Comparison of ENCODE assay signal across 23 cellular contexts in the genomic region with DNA sequence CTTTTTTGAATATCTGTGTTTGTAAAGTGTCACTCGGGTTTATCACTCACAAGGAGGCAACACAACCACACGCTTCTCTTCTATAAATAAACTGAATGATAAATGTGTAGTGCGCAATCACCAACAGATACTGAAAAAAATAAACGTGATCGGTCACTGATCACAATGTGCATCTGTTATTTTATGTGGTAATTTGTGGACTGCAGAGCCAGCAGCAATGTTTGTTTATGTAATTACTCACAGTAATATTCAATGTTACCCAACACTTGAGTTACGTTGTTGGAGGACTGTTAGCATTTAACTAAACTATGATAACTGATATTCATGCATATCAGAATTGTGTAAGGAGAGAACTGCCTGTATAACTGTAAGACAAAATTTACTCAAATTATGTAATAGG.
DNase-seq lines count a peak whose midpoint lies in the region; ATAC-seq and TF ChIP-seq lines count a peak whose summit lies in the region.
"Had no signal": no experiment of that assay in that cellular context is flagged by ENCODE, and none has a peak within 500 bp of the region (broad histone marks: within the 10 kb centered on the region; RNA-seq: fewer than 3 reads in every experiment).

No MANE protein-coding gene starts in this region.

- H3K36me3 ChIP-seq in breast epithelium: no peaks in the 10 kb centered on the region
- H3K36me3 ChIP-seq in fibroblast of lung (ENCODE audit: control insufficient read depth, insufficient read depth, low read length): no peaks in the 10 kb centered on the region
- H3K36me3 ChIP-seq: BLaER1 treated with 17β-estradiol and CSF1 and Interleukin-3, amounts not matched to agents 10 nM and 100 nM; gastrocnemius medialis had no signal

- no peak overlapping the region for H3K4me2 ChIP-seq in fibroblast of lung (ENCODE audit: extremely low read depth, insufficient read depth, low read length)
- H3K4me2 ChIP-seq: A549; BLaER1 treated with 17β-estradiol and CSF1 and Interleukin-3, amounts not matched to agents 10 nM and 100 nM had no signal

- H3K79me2 ChIP-seq in fibroblast of lung (ENCODE audit: control insufficient read depth, insufficient read depth, low read length): no peaks in the 10 kb centered on the region

- no peaks in the 10 kb centered on the region for H3K9me3 ChIP-seq in breast epithelium
- H3K9me3 ChIP-seq in fibroblast of lung (ENCODE audit: control insufficient read depth, insufficient read depth, low read depth, low read length): no peaks in the 10 kb centered on the region
- H3K9me3 ChIP-seq: A549; BLaER1 treated with 17β-estradiol and CSF1 and Interleukin-3, amounts not matched to agents 10 nM and 100 nM; gastrocnemius medialis had no signal

- CTCF ChIA-PET in MCF 10A (lab: Yijun Ruan, JAX): interaction anchor here (0.6 kb wide), 2 partner anchors 17 to 35 kb away, joined by 3 read pairs; no protein-coding TSS in a partner anchor

- H3K4me1 Mint-ChIP-seq in MCF 10A (ENCODE audit: insufficient read depth, unreplicated experiment) (no peaks in the 10 kb centered on the region), CD14-positive monocyte (no peaks in the 10 kb centered on the region)
- no peaks in the 10 kb centered on the region for H3K4me1 Mint-ChIP-seq in activated T-cell treated with anti-CD3 and anti-CD28 coated beads, Interleukin-2, amount 50 U/mL, for 4 hours (ENCODE audit: low read depth)
- H3K4me1 Mint-ChIP-seq: activated CD4-positive, alpha-beta T cell treated with anti-CD3 and anti-CD28 coated beads for 36 hours; activated naive CD8-positive, alpha-beta T cell treated with anti-CD3 and anti-CD28 coated beads for 36 hours; naive B cell had no signal

- BruUV-seq in MCF 10A (replicated peaks; lab: Mats Ljungman, UMichigan): no TSS peak

- TF ChIP-seq CTCF in MCF 10A (IDR thresholded peaks at IDR 0.05; ENCODE audit: unreplicated experiment) (no peak), breast epithelium (IDR thresholded peaks at IDR 0.05) (no peak), fibroblast of lung (conservative IDR thresholded peaks at IDR 0.05 in 1 of 2, IDR thresholded peaks at IDR 0.05 in 1 of 2; ENCODE audit: low read depth in 1 of 2, low read length in 2 of 2) (no peak), GM10266 (IDR thresholded peaks at IDR 0.05; ENCODE audit: control insufficient read depth, insufficient read depth, low read depth, missing control alignments) (no peak), CD14-positive monocyte (IDR thresholded peaks at IDR 0.05) (no peak)

- no peak for ATAC-seq in activated T-cell treated with anti-CD3 and anti-CD28 coated beads, Interleukin-2, amount 50 U/mL, for 4 hours
- ATAC-seq: A549; activated CD4-positive, alpha-beta T cell treated with anti-CD3 and anti-CD28 coated beads for 36 hours; gastrocnemius medialis; K562 had no signal

- DNase-seq in MCF 10A (ENCODE audit: unreplicated experiment) (peak; percentile 73), breast epithelium (ENCODE audit: low spot score in 2 of 2) (no peak), T1000 (lab: John Stamatoyannopoulos, UW) (peak; percentile 16), fibroblast of lung (ENCODE audit: low read depth in 2 of 2) (peak; percentile 25 to 95), GM10266 (ENCODE audit: extremely low spot score) (no peak), CD14-positive monocyte (ENCODE audit: low spot score) (no peak)
- DNase-seq in activated CD8-positive, alpha-beta memory T cell treated with anti-CD3 and anti-CD28 coated beads, Interleukin-2, amount 50 U/mL, for 48 hours: no peak
- no peak for DNase-seq in activated T-cell treated with anti-CD3 and anti-CD28 coated beads, Interleukin-2, amount 50 U/mL, for 4 hours
- DNase-seq: activated CD4-positive, alpha-beta T cell treated with anti-CD3 and anti-CD28 coated beads for 36 hours; activated naive CD8-positive, alpha-beta T cell treated with anti-CD3 and anti-CD28 coated beads for 36 hours; gastrocnemius medialis; kidney glomerular epithelial cell; mesendoderm; MV-4-11; naive B cell; NCI-H2029; NCI-H446 treated with DMSO at 0.1 percent for 48 hours; SHP77 treated with DMSO at 0.1 percent for 48 hours; substantia nigra had no signal

- H3K4me1 ChIP-seq in breast epithelium (no peaks in the 10 kb centered on the region), fibroblast of lung (ENCODE audit: control insufficient read depth, extremely low read depth, insufficient read depth, low read length) (no peaks in the 10 kb centered on the region)
- H3K4me1 ChIP-seq: A549; BLaER1 treated with 17β-estradiol and CSF1 and Interleukin-3, amounts not matched to agents 10 nM and 100 nM; gastrocnemius medialis had no signal

- no peak for TF ChIP-seq POLR2A in breast epithelium (IDR thresholded peaks at IDR 0.05)

- H4K20me1 ChIP-seq in fibroblast of lung (ENCODE audit: control insufficient read depth, extremely low read depth, insufficient read depth, low read length): no peaks in the 10 kb centered on the region
- H4K20me1 ChIP-seq: BLaER1 treated with 17β-estradiol and CSF1 and Interleukin-3, amounts not matched to agents 10 nM and 100 nM had no signal

- no peaks in the 10 kb centered on the region for H3K9me3 Mint-ChIP-seq in MCF 10A (ENCODE audit: unreplicated experiment)
- peaks cover 0 to 2% (median 0%) of the 10 kb centered on the region in 7 donors for H3K9me3 Mint-ChIP-seq in CD14-positive monocyte
- peaks cover 10% of the 10 kb centered on the region for H3K9me3 Mint-ChIP-seq in activated T-cell treated with anti-CD3 and anti-CD28 coated beads, Interleukin-2, amount 50 U/mL, for 4 hours
- H3K9me3 Mint-ChIP-seq: dendritic cell treated with granulocyte-macrophage colony-stimulating factor and Interleukin-4, amounts not matched to agents 40 ng/mL and 50 ng/mL, for 4 days had no signal

- no peaks in the 10 kb centered on the region for H3K27me3 ChIP-seq in breast epithelium
- H3K27me3 ChIP-seq in fibroblast of lung (ENCODE audit: control insufficient read depth, insufficient read depth, low read length): no peaks in the 10 kb centered on the region
- H3K27me3 ChIP-seq: BLaER1 treated with 17β-estradiol and CSF1 and Interleukin-3, amounts not matched to agents 10 nM and 100 nM; gastrocnemius medialis had no signal

- H3K27ac Mint-ChIP-seq in MCF 10A (ENCODE audit: low read depth, unreplicated experiment): no peak overlapping the region
- H3K27ac Mint-ChIP-seq in CD14-positive monocyte: no peak overlapping the region
- H3K27ac Mint-ChIP-seq: activated CD4-positive, alpha-beta T cell treated with anti-CD3 and anti-CD28 coated beads for 36 hours; activated naive CD8-positive, alpha-beta T cell treated with anti-CD3 and anti-CD28 coated beads for 36 hours; dendritic cell treated with granulocyte-macrophage colony-stimulating factor and Interleukin-4, amounts not matched to agents 40 ng/mL and 50 ng/mL, for 4 days; naive B cell had no signal

- no peak overlapping the region for H3K4me3 ChIP-seq in breast epithelium
- H3K4me3 ChIP-seq in fibroblast of lung (replicated peaks in 1 of 4; ENCODE audit: control extremely low read depth in 1 of 4, insufficient read depth in 1 of 4, low read depth in 3 of 4, low read length in 4 of 4): no peak overlapping the region
- H3K4me3 ChIP-seq: A549; BLaER1 treated with 17β-estradiol and CSF1 and Interleukin-3, amounts not matched to agents 10 nM and 100 nM; gastrocnemius medialis; K562 had no signal

- H2AFZ ChIP-seq in fibroblast of lung (ENCODE audit: low read length): no peak overlapping the region

- H3K4me3 Mint-ChIP-seq in MCF 10A (ENCODE audit: unreplicated experiment): no peak overlapping the region
- no peak overlapping the region for H3K4me3 Mint-ChIP-seq in CD14-positive monocyte
- H3K4me3 Mint-ChIP-seq in activated T-cell treated with anti-CD3 and anti-CD28 coated beads, Interleukin-2, amount 50 U/mL, for 4 hours: no peak overlapping the region
- H3K4me3 Mint-ChIP-seq: activated CD4-positive, alpha-beta T cell treated with anti-CD3 and anti-CD28 coated beads for 36 hours; activated naive CD8-positive, alpha-beta T cell treated with anti-CD3 and anti-CD28 coated beads for 36 hours; dendritic cell treated with granulocyte-macrophage colony-stimulating factor and Interleukin-4, amounts not matched to agents 40 ng/mL and 50 ng/mL, for 4 days; naive B cell had no signal

- H3K27me3 Mint-ChIP-seq in MCF 10A (ENCODE audit: insufficient read depth, unreplicated experiment) (peaks cover 81% of the 10 kb centered on the region), CD14-positive monocyte (ENCODE audit: low read depth in 3 of 3) (peaks cover 0 to 2% (median 0%) of the 10 kb centered on the region in 3 donors)
- H3K27me3 Mint-ChIP-seq in activated T-cell treated with anti-CD3 and anti-CD28 coated beads, Interleukin-2, amount 50 U/mL, for 4 hours (ENCODE audit: low read depth): no peaks in the 10 kb centered on the region
- H3K27me3 Mint-ChIP-seq: activated CD4-positive, alpha-beta T cell treated with anti-CD3 and anti-CD28 coated beads for 36 hours; activated naive CD8-positive, alpha-beta T cell treated with anti-CD3 and anti-CD28 coated beads for 36 hours; dendritic cell treated with granulocyte-macrophage colony-stimulating factor and Interleukin-4, amounts not matched to agents 40 ng/mL and 50 ng/mL, for 4 days; naive B cell had no signal

- no peak overlapping the region for H3K9ac ChIP-seq in fibroblast of lung (ENCODE audit: insufficient read depth, low read length)
- H3K9ac ChIP-seq: BLaER1 treated with 17β-estradiol and CSF1 and Interleukin-3, amounts not matched to agents 10 nM and 100 nM had no signal

- H3K27ac ChIP-seq in breast epithelium (no peak overlapping the region), fibroblast of lung (ENCODE audit: insufficient read depth, low read length) (no peak overlapping the region)
- H3K27ac ChIP-seq: A549; BLaER1 treated with 17β-estradiol and CSF1 and Interleukin-3, amounts not matched to agents 10 nM and 100 nM; gastrocnemius medialis had no signal

- no peaks in the 10 kb centered on the region for H3K36me3 Mint-ChIP-seq in MCF 10A (ENCODE audit: insufficient read depth, unreplicated experiment)
- H3K36me3 Mint-ChIP-seq in CD14-positive monocyte: no peaks in the 10 kb centered on the region
- no peaks in the 10 kb centered on the region for H3K36me3 Mint-ChIP-seq in activated T-cell treated with anti-CD3 and anti-CD28 coated beads, Interleukin-2, amount 50 U/mL, for 4 hours (ENCODE audit: insufficient read depth)
- H3K36me3 Mint-ChIP-seq: activated naive CD8-positive, alpha-beta T cell treated with anti-CD3 and anti-CD28 coated beads for 36 hours; naive B cell had no signal

- POLR2A ChIA-PET in MCF 10A (lab: Yijun Ruan, JAX): no interaction called here

- intact Hi-C loops in MCF 10A (cut with micrococcal nuclease) (no loop called here), breast epithelium (cut with DNase I; ENCODE audit: low total_unique reads) (no loop called here), CD14-positive monocyte (cut with micrococcal nuclease) (no loop called here)

Comparison
In these comparisons a context has a peak if more than half of its experiments do, and no peak if none do; other contexts are left out.
1. DNase-seq: peak in MCF 10A (single experiment), T1000 (single experiment) and fibroblast of lung (2 of 2); none in breast epithelium (0 of 2), GM10266 (single experiment), activated CD8-positive, alpha-beta memory T cell treated with anti-CD3 and anti-CD28 coated beads, Interleukin-2, amount 50 U/mL, for 48 hours (single experiment), CD14-positive monocyte (single experiment) and activated T-cell treated with anti-CD3 and anti-CD28 coated beads, Interleukin-2, amount 50 U/mL, for 4 hours (single experiment).